31 cellular contexts compared by ENCODE assay signal in the genomic region with DNA sequence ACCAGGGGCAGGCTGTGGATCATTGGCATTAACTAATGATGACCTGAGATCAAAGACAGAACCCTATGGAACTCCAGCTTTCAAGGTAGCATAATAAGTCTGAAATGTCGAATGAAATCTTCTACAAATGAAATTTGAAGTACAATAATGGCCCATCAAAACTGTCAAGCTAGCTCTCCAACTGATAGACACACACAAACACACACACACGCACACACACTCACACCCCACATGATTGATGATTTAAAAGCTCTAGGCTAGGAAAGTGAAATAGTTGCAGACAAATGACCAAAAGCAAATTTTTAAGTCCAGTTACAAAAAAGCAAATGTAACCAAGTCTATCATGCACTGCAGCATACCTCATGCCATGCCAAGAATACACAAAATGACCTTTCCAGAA.
"Had no signal": no experiment of that assay in that cellular context is flagged by ENCODE, and none has a peak within 500 bp of the region (broad histone marks: within the 10 kb centered on the region; RNA-seq: fewer than 3 reads in every experiment).

No MANE protein-coding gene starts in this region.

- ATAC-seq: activated CD8-positive, alpha-beta memory T cell treated with anti-CD3 and anti-CD28 coated beads, Interleukin-2, amount 10 ng/mL, durations not matched to agents 7 days and 5 days; activated CD8-positive, alpha-beta T cell treated with anti-CD3 and anti-CD28 coated beads, Interleukin-2, amount 10 ng/mL, durations not matched to agents 7 days and 5 days; activated naive CD8-positive, alpha-beta T cell treated with anti-CD3 and anti-CD28 coated beads, Interleukin-2, amount 50 U/mL, for 24 hours had no signal

- H3K4me3 ChIP-seq: ascending aorta, cardiac muscle cell had no signal

- H3K27me3 ChIP-seq: ascending aorta, cardiac muscle cell had no signal

- DNase-seq: activated B cell treated with CpG ODN at 0.5 μM for 24 hours; activated CD4-positive, alpha-beta memory T cell treated with anti-CD3 and anti-CD28 coated beads for 36 hours; activated CD4-positive, alpha-beta T cell treated with anti-CD3 and anti-CD28 coated beads for 4 hours; activated CD4-positive, alpha-beta T cell treated with anti-CD3 and anti-CD28 coated beads, Interleukin-2, amount 10 ng/mL, durations not matched to agents 24 days and 14 days; activated CD4-positive, alpha-beta T cell treated with anti-CD3 and anti-CD28 coated beads, Interleukin-2, amount 50 U/mL, for 1 hour; activated CD4-positive, alpha-beta T cell treated with anti-CD3 and anti-CD28 coated beads, Interleukin-2, amount 50 U/mL, for 4 hours; activated CD4-positive, CD25-positive, alpha-beta regulatory T cell treated with anti-CD3 and anti-CD28 coated beads, Interleukin-2, amount 50 U/mL, for 72 hours; activated CD8-positive, alpha-beta memory T cell treated with anti-CD3 and anti-CD28 coated beads for 24 hours; activated CD8-positive, alpha-beta memory T cell treated with anti-CD3 and anti-CD28 coated beads, Interleukin-2, amount 10 ng/mL, durations not matched to agents 7 days and 5 days; activated CD8-positive, alpha-beta memory T cell treated with anti-CD3 and anti-CD28 coated beads, Interleukin-2, amount 50 U/mL, for 48 hours; activated CD8-positive, alpha-beta T cell treated with anti-CD3 and anti-CD28 coated beads, Interleukin-2, amount 10 ng/mL, durations not matched to agents 7 days and 5 days; activated effector memory CD4-positive, alpha-beta T cell treated with Interleukin-2 at 50 U/mL for 16 hours; activated gamma-delta T cell; activated naive CD4-positive, alpha-beta T cell treated with anti-CD3 and anti-CD28 coated beads, Interleukin-2, amount 10 ng/mL, durations not matched to agents 7 days and 5 days; activated naive CD4-positive, alpha-beta T cell treated with Interleukin-2 at 50 U/mL for 16 hours; activated naive CD8-positive, alpha-beta T cell treated with anti-CD3 and anti-CD28 coated beads, Interleukin-2, amount 10 ng/mL, durations not matched to agents 7 days and 5 days; activated naive CD8-positive, alpha-beta T cell treated with anti-CD3 and anti-CD28 coated beads, Interleukin-2, amount 50 U/mL, for 24 hours; activated T-cell treated with anti-CD3 and anti-CD28 coated beads, Interleukin-2, amount 50 U/mL, for 24 hours; activated T-cell treated with anti-CD3 and anti-CD28 coated beads, Interleukin-2, amount 50 U/mL, for 48 hours; amygdala; anterior cingulate cortex; caudate nucleus; cerebellar nuclear complex; T-helper 1 cell; T-helper 2 cell; T-helper 9 cell had no signal

- H3K4me1 ChIP-seq: ascending aorta had no signal

- H3K27ac ChIP-seq: ascending aorta, cardiac muscle cell, VCaP had no signal

- FAIRE-seq: bronchial epithelial cell, TTC549 had no signal

- H3K36me3 ChIP-seq: ascending aorta, cardiac muscle cell had no signal

- H3K9me3 ChIP-seq: ascending aorta had no signal
